In genomic region chr3:118110196-118110595, GRCh38 we compare ENCODE assay signal across 19 cellular contexts.
A peak's percentile ranks its signal among the peaks of the same experiment; 100 is the strongest.
DNase-seq lines count a peak whose midpoint lies in the region; ATAC-seq and TF ChIP-seq lines count a peak whose summit lies in the region.
"Had no signal": no experiment of that assay in that cellular context is flagged by ENCODE, and none has a peak within 500 bp of the region (broad histone marks: within the 10 kb centered on the region; RNA-seq: fewer than 3 reads in every experiment).

No MANE protein-coding gene starts in this region.

- no peak overlapping the region for H3K27ac ChIP-seq in H9 (ENCODE audit: insufficient read length, low read depth, low read length)
- no peak overlapping the region for H3K27ac ChIP-seq in PC-3 (ENCODE audit: low read length)
- no peak overlapping the region for H3K27ac ChIP-seq in mammary epithelial cell (ENCODE audit: insufficient read depth, low read depth, low read length)
- H3K27ac ChIP-seq in mesodermal cell (ENCODE audit: low read depth, low read length, severe bottlenecking) = peak overlapping the region; percentile 55

- CTCF ChIA-PET in PC-3 (lab: Charles Lee) = no interaction called here
- CTCF ChIA-PET in mammary epithelial cell (lab: Charles Lee; ENCODE audit: low non-redundant PET) = no interaction called here

- H3K18ac ChIP-seq in H9 (ENCODE audit: insufficient read length, low read depth, low read length) = no peak overlapping the region

- dilution Hi-C loops in mammary epithelial cell (cut with HindIII; ENCODE audit: low sequenced_read_pairs) = no loop called here

- TF ChIP-seq CTCF in H9 (conservative IDR thresholded peaks at IDR 0.05) (no peak), PC-3 (conservative IDR thresholded peaks at IDR 0.05; ENCODE audit: low read depth, low read length) (no peak), mammary epithelial cell (conservative IDR thresholded peaks at IDR 0.05 in 1 of 2, IDR thresholded peaks at IDR 0.05 in 1 of 2; ENCODE audit: extremely low read depth in 1 of 2, insufficient read depth in 1 of 2, low read depth in 1 of 2, low read length in 2 of 2) (no peak)

- ATAC-seq in PC-3 = no peak
- ATAC-seq in HG03095 (IDR thresholded peaks at IDR 0.05; ENCODE audit: unreplicated experiment) = no peak
- no peak for ATAC-seq in GM21526 (IDR thresholded peaks at IDR 0.05; ENCODE audit: low FRiP score, unreplicated experiment)
- ATAC-seq: Right ventricle myocardium inferior had no signal

- intact Hi-C loops in PC-3 (cut with micrococcal nuclease) = no loop called here
- intact Hi-C loops in mammary epithelial cell (cut with micrococcal nuclease) = no loop called here

- H3K4ac ChIP-seq in H9 (ENCODE audit: low read depth, low read length) = no peak overlapping the region

- no peaks in the 10 kb centered on the region for H3K79me1 ChIP-seq in H9 (ENCODE audit: insufficient read depth, low read depth, low read length, poor library complexity, severe bottlenecking)

- BruUV-seq in PC-3 (replicated peaks; lab: Mats Ljungman, UMichigan) (no TSS peak), mammary epithelial cell (replicated peaks; lab: Mats Ljungman, UMichigan) (no TSS peak)

- no peaks in the 10 kb centered on the region for H3K9me3 ChIP-seq in H9 (ENCODE audit: control insufficient read depth, low read depth, low read length)
- H3K9me3 ChIP-seq in PC-3 (ENCODE audit: low read length) = peaks cover 13% of the 10 kb centered on the region; the same call in 1 of the 2 replicates
- H3K9me3 ChIP-seq in mammary epithelial cell (replicated peaks; ENCODE audit: insufficient read depth, low read length) = no peaks in the 10 kb centered on the region
- H3K9me3 ChIP-seq in mesodermal cell (ENCODE audit: control insufficient read depth, low read length) = no peaks in the 10 kb centered on the region
- H3K9me3 ChIP-seq: HAP-1 had no signal

- H3K4me1 Mint-ChIP-seq in H9 = peaks cover 18 to 22% of the 10 kb centered on the region in 2 experiments
- H3K4me1 Mint-ChIP-seq: CD14-positive monocyte had no signal

- DNase-seq in H9 (no peak), PC-3 (peak; percentile 21), mammary epithelial cell (peak; percentile 30), AML-193 (lab: John Stamatoyannopoulos, UW) (no peak), NCI-H774 (lab: John Stamatoyannopoulos, UW) (no peak)
- DNase-seq: EL, Karpas-422, MM.1S, NCI-H1092 treated with DMSO at 0.1 percent for 48 hours, NCI-H1694 treated with DMSO at 0.1 percent for 48 hours, NCI-H2107, NCI-H2227 treated with DMSO at 0.1 percent for 48 hours, NCI-H524 treated with DMSO at 0.1 percent for 48 hours had no signal

- no peak overlapping the region for H2BK12ac ChIP-seq in H9 (ENCODE audit: insufficient read length, low read depth, low read length)

- H3K9me3 Mint-ChIP-seq in H9 = no peaks in the 10 kb centered on the region

- in situ Hi-C loops in mammary epithelial cell (cut with MboI; ENCODE audit: low sequenced_read_pairs in 2 of 2) = no loop called here

- H3K4me3 ChIP-seq in PC-3 (ENCODE audit: low read length) (no peak overlapping the region), mammary epithelial cell (replicated peaks in 1 of 3; ENCODE audit: insufficient read depth in 1 of 3, low read depth in 2 of 3, low read length in 3 of 3) (no peak overlapping the region), mesodermal cell (ENCODE audit: extremely low read depth, insufficient read depth, low read length, poor library complexity, severe bottlenecking) (no peak overlapping the region)
- H3K4me3 ChIP-seq: HAP-1 had no signal

- H3K4me3 Mint-ChIP-seq in H9 = no peak overlapping the region
- H3K4me3 Mint-ChIP-seq: CD14-positive monocyte had no signal

- no peak overlapping the region for H3K56ac ChIP-seq in H9 (ENCODE audit: insufficient read length, low read depth, low read length)

- no peak overlapping the region for H4K8ac ChIP-seq in H9 (replicated peaks; ENCODE audit: insufficient read length, low read depth, low read length)

- H2BK20ac ChIP-seq in H9 (ENCODE audit: low read depth, low read length, poor library complexity, severe bottlenecking) = no peak overlapping the region

- no CpG with 5 or more reads among the region's 6 CpGs for WGBS in H9 (ENCODE audit: extremely low coverage, insufficient read length, low lambda C conversion rate)
- WGBS in mammary epithelial cell (ENCODE audit: low coverage, missing lambda C conversion rate) = 85% methylated on average over 6 of the region's 6 CpGs
- WGBS in mesodermal cell (ENCODE audit: insufficient coverage in 2 of 2), 2 experiments = 71 to 75% methylated on average over 5 to 6 of the region's 6 CpGs

- no peak overlapping the region for H2BK15ac ChIP-seq in H9 (ENCODE audit: low read depth, low read length)

- H3K27me3 ChIP-seq in H9 (ENCODE audit: insufficient read depth, low read length) (no peaks in the 10 kb centered on the region), PC-3 (ENCODE audit: low read length) (no peaks in the 10 kb centered on the region), mammary epithelial cell (ENCODE audit: insufficient read depth, low read length) (no peaks in the 10 kb centered on the region)

- H3K9me2 ChIP-seq in PC-3 (replicated peaks; ENCODE audit: low read length) = no peaks in the 10 kb centered on the region

- H3K9ac ChIP-seq in H9 (ENCODE audit: extremely low read depth, insufficient read length, low read length) (no peak overlapping the region), PC-3 (ENCODE audit: low read length) (no peak overlapping the region), mammary epithelial cell (ENCODE audit: insufficient read depth, low read length) (no peak overlapping the region)

- H3T11ph ChIP-seq in H9 (ENCODE audit: low read length) = no peak overlapping the region

- H2BK5ac ChIP-seq in H9 (ENCODE audit: insufficient read length, low read length) = no peak overlapping the region

- H2AFZ ChIP-seq in H9 (ENCODE audit: low read length) = peak overlapping the region; percentile 65
- H2AFZ ChIP-seq in PC-3 (ENCODE audit: low read length) = 0 out of 2 replicates have a peak overlapping the region, but pooled peaks have one; percentile 7
- peak overlapping the region; percentile 2 for H2AFZ ChIP-seq in mammary epithelial cell (ENCODE audit: low read depth, low read length)

- H3K4me2 ChIP-seq in H9 (ENCODE audit: insufficient read depth, insufficient read length, low read length) (no peak overlapping the region), PC-3 (ENCODE audit: low read length) (no peak overlapping the region), mammary epithelial cell (ENCODE audit: insufficient read depth, low read depth, low read length) (no peak overlapping the region)

- peak overlapping the region in 1 of 3 experiments; percentile 21; a peak in 2 of 7 replicates for H3K27ac Mint-ChIP-seq in H9
- H3K27ac Mint-ChIP-seq: CD14-positive monocyte had no signal

- H3K14ac ChIP-seq in H9 (ENCODE audit: insufficient read depth, low read length) = no peak overlapping the region

- H3K36me3 Mint-ChIP-seq in H9 (ENCODE audit: insufficient read depth in 1 of 3, low read depth in 3 of 3) = no peaks in the 10 kb centered on the region
- H3K36me3 Mint-ChIP-seq: CD14-positive monocyte had no signal

- H3K4me1 ChIP-seq in H9 (ENCODE audit: insufficient read depth, low read length) = no peaks in the 10 kb centered on the region; the same call in 1 of the 2 replicates
- H3K4me1 ChIP-seq in PC-3 (ENCODE audit: insufficient read depth, low read length) = no peaks in the 10 kb centered on the region
- peaks cover 8% of the 10 kb centered on the region for H3K4me1 ChIP-seq in mammary epithelial cell (ENCODE audit: insufficient read depth, low read length)
- H3K4me1 ChIP-seq in mesodermal cell (ENCODE audit: control insufficient read depth, insufficient read depth, low read length, poor library complexity, severe bottlenecking) = peaks cover 12% of the 10 kb centered on the region
- H3K4me1 ChIP-seq: HAP-1 had no signal

- H3F3A ChIP-seq in PC-3 (ENCODE audit: low read length, unreplicated experiment) = no peaks in the 10 kb centered on the region

- H4K5ac ChIP-seq in H9 (ENCODE audit: insufficient read length, low read depth, low read length) = no peak overlapping the region

- no peaks in the 10 kb centered on the region for H3K79me2 ChIP-seq in H9 (ENCODE audit: insufficient read depth, low read length)
- H3K79me2 ChIP-seq in PC-3 (ENCODE audit: low read length) = no peaks in the 10 kb centered on the region
- no peaks in the 10 kb centered on the region for H3K79me2 ChIP-seq in mammary epithelial cell (ENCODE audit: insufficient read depth, low read length)

- H4K20me1 ChIP-seq in H9 (ENCODE audit: control insufficient read depth, insufficient read depth, insufficient read length) (no peaks in the 10 kb centered on the region), PC-3 (ENCODE audit: low read length) (no peaks in the 10 kb centered on the region), mammary epithelial cell (ENCODE audit: insufficient read depth, low read length) (no peaks in the 10 kb centered on the region)

- H3K36me3 ChIP-seq in PC-3 (ENCODE audit: low read depth, low read length) = no peaks in the 10 kb centered on the region
- no peaks in the 10 kb centered on the region for H3K36me3 ChIP-seq in mammary epithelial cell (ENCODE audit: insufficient read depth, low read length)
- no peaks in the 10 kb centered on the region for H3K36me3 ChIP-seq in mesodermal cell (ENCODE audit: control insufficient read depth, insufficient read depth, low read length)
- H3K36me3 ChIP-seq: HAP-1 had no signal

- no peak overlapping the region for H2AK5ac ChIP-seq in H9 (ENCODE audit: insufficient read length, low read length)

- H3K27me3 Mint-ChIP-seq in H9 (ENCODE audit: low read depth) = no peaks in the 10 kb centered on the region

- H2BK120ac ChIP-seq in H9 (ENCODE audit: low read depth, low read length, poor library complexity, severe bottlenecking) = no peak overlapping the region

- H3K23me2 ChIP-seq in H9 (ENCODE audit: insufficient read length, low read depth, low read length, poor library complexity, severe bottlenecking) = no peaks in the 10 kb centered on the region

- H4K91ac ChIP-seq in H9 (ENCODE audit: insufficient read length, low read depth, low read length) = no peak overlapping the region

- POLR2A ChIA-PET in PC-3 (lab: Charles Lee; ENCODE audit: unreplicated experiment) = no interaction called here

- H3K23ac ChIP-seq in H9 (ENCODE audit: insufficient read length, low read depth, low read length) = no peak overlapping the region

Comparison
In these comparisons a context has a peak if more than half of its experiments do, and no peak if none do; other contexts are left out.
1. DNase-seq: peak in PC-3 (single experiment) and mammary epithelial cell (single experiment); none in H9 (single experiment), AML-193 (0 of 2) and NCI-H774 (single experiment).
2. H2AFZ ChIP-seq: peak in every context shown above with its lines; median percentile 65 in H9; 7 in PC-3; 2 in mammary epithelial cell.